In the genomic region with DNA sequence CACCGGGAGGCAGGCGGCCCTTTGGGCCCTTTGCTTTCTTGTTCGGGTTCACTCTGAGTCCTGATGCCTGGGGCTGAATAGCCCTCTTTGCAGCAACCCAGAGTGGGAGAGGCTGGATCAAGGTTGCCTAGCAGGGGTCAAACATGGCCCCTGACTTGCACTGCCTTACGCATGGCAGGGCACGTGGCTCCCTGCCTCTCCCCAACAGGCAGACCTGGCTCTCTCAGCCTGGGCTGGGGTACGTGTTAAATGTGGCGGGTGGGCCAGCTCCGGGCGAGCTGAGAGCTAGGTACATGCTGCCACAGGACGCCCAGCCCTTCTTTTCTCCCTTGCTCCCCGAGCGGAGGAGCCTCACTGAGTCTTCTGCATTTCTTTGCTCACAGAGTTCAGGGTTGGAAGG, we compare ENCODE assay signal across 22 cellular contexts. TPM values are rescaled to one million over a fixed set of nuclear protein-coding genes. Genes with fewer than 3 reads are reported as not detected.
"Had no signal": no experiment of that assay in that cellular context is flagged by ENCODE, and none has a peak within 500 bp of the region (broad histone marks: within the 10 kb centered on the region; RNA-seq: fewer than 3 reads in every experiment).

No MANE protein-coding gene starts in this region.

- H3K27ac ChIP-seq: body of pancreas, prostate gland had no signal

- H3K9me3 ChIP-seq: body of pancreas, prostate gland had no signal

- H3K4me3 ChIP-seq: body of pancreas, prostate gland had no signal

- H3K27me3 ChIP-seq: body of pancreas had no signal

- H3K36me3 ChIP-seq: prostate gland had no signal

- ATAC-seq: activated CD8-positive, alpha-beta T cell treated with anti-CD3 and anti-CD28 coated beads for 36 hours; activated T-helper 17 cell treated with anti-CD3 and anti-CD28 coated beads, Interleukin-2, amount 50 U/mL, for 72 hours; body of pancreas; left cardiac atrium; right cardiac atrium; stimulated activated effector memory CD8-positive, alpha-beta T cell treated with anti-CD3 and anti-CD28 coated beads, Interleukin-12 subunit alpha, Interleukin-12 subunit beta, amount 100 ng/mL, for 72 hours had no signal

- DNase-seq: activated B cell treated with CpG ODN at 0.5 μM for 24 hours; activated CD4-positive, alpha-beta T cell treated with anti-CD3 and anti-CD28 coated beads for 48 hours; activated CD8-positive, alpha-beta T cell treated with anti-CD3 and anti-CD28 coated beads for 36 hours; activated naive CD4-positive, alpha-beta T cell; activated naive CD8-positive, alpha-beta T cell treated with anti-CD3 and anti-CD28 coated beads, Interleukin-2, amount 10 ng/mL, durations not matched to agents 7 days and 5 days; activated T-cell treated with anti-CD3 and anti-CD28 coated beads, Interleukin-2, amount 50 U/mL, for 1 hour; body of pancreas; caudate nucleus; left cardiac atrium; right cardiac atrium; stimulated activated CD4-positive, alpha-beta T cell treated with anti-CD3 and anti-CD28 coated beads, Interleukin-15, amount 100 ng/mL, for 24 hours; stimulated activated CD4-positive, alpha-beta T cell treated with anti-CD3 and anti-CD28 coated beads, Interleukin-4, amount 100 ng/mL, for 1 hour had no signal

RNA-seq across cellular contexts. Expression of a gene that starts 7.3 kb away (rescaled TPM):
- total RNA-seq: activated B cell treated with CpG ODN at 0.5 μM for 24 hours had no signal
- polyA plus RNA-seq: neural cell had no signal

RNA-seq across cellular contexts. Expression of a gene that starts 38.0 kb away (rescaled TPM):
- total RNA-seq: activated B cell treated with CpG ODN at 0.5 μM for 24 hours; activated naive CD8-positive, alpha-beta T cell treated with anti-CD3 and anti-CD28 coated beads, Interleukin-2, amount 10 ng/mL, durations not matched to agents 7 days and 5 days; body of pancreas; dermis microvascular lymphatic vessel endothelial cell; left cardiac atrium; lower leg skin; mesenteric fat pad; osteoblast; right cardiac atrium; skeletal muscle tissue; T-helper 2 cell treated with Interferon-gamma antibody and Interleukin-4, amounts not matched to agents 100 ng/mL and 5 ng/mL, for 36 hours had no signal
- polyA plus RNA-seq: right cardiac atrium had no signal

RNA-seq across cellular contexts. Expression of a gene that starts 59.6 kb away (rescaled TPM):
- total RNA-seq: body of pancreas had no signal
